In genomic region chr10:70299876-70300275, GRCh38 we compare ENCODE assay signal across 38 cellular contexts. TPM values are rescaled to one million over a fixed set of nuclear protein-coding genes. Genes with fewer than 3 reads are reported as not detected.
"Had no signal": no experiment of that assay in that cellular context is flagged by ENCODE, and none has a peak within 500 bp of the region (broad histone marks: within the 10 kb centered on the region; RNA-seq: fewer than 3 reads in every experiment).

No MANE protein-coding gene starts in this region.

- H3K4me1 Mint-ChIP-seq: activated B cell treated with CpG ODN at 0.5 μM for 24 hours; activated naive CD8-positive, alpha-beta T cell treated with anti-CD3 and anti-CD28 coated beads for 36 hours; activated T-helper 17 cell treated with anti-CD3 and anti-CD28 coated beads, Interleukin-2, amount 50 U/mL, for 72 hours had no signal

- H3K36me3 Mint-ChIP-seq: activated CD4-positive, alpha-beta memory T cell treated with anti-CD3 and anti-CD28 coated beads for 36 hours; activated naive CD4-positive, alpha-beta T cell treated with anti-CD3 and anti-CD28 coated beads, Interleukin-2, amount 50 U/mL, for 72 hours; activated naive CD8-positive, alpha-beta T cell treated with anti-CD3 and anti-CD28 coated beads for 36 hours had no signal

- H3K27ac ChIP-seq: adrenal gland, body of pancreas, brain microvascular endothelial cell, VCaP had no signal

- ATAC-seq: activated CD8-positive, alpha-beta T cell treated with anti-CD3 and anti-CD28 coated beads for 36 hours; activated naive CD4-positive, alpha-beta T cell treated with anti-CD3 and anti-CD28 coated beads, Interleukin-2, amount 50 U/mL, for 72 hours; activated T-cell treated with anti-CD3 and anti-CD28 coated beads, Interleukin-2, amount 50 U/mL, for 4 hours; activated T-cell treated with anti-CD3 and anti-CD28 coated beads, Interleukin-2, amount 50 U/mL, for 72 hours; activated T-helper 17 cell treated with anti-CD3 and anti-CD28 coated beads, Interleukin-2, amount 50 U/mL, for 72 hours; body of pancreas had no signal

- H3K27me3 ChIP-seq: adrenal gland, body of pancreas, brain microvascular endothelial cell, breast epithelium had no signal

- H3K36me3 ChIP-seq: adrenal gland, brain microvascular endothelial cell, breast epithelium had no signal

- DNase-seq: activated B cell treated with CpG ODN at 0.5 μM for 24 hours; activated CD4-positive, alpha-beta memory T cell treated with anti-CD3 and anti-CD28 coated beads for 36 hours; activated CD4-positive, alpha-beta T cell treated with anti-CD3 and anti-CD28 coated beads for 4 hours; activated CD4-positive, alpha-beta T cell treated with anti-CD3 and anti-CD28 coated beads, Interleukin-2, amount 10 ng/mL, durations not matched to agents 24 days and 14 days; activated CD4-positive, alpha-beta T cell treated with anti-CD3 and anti-CD28 coated beads, Interleukin-2, amount 50 U/mL, for 1 hour; activated CD4-positive, alpha-beta T cell treated with anti-CD3 and anti-CD28 coated beads, Interleukin-2, amount 50 U/mL, for 4 hours; activated CD4-positive, CD25-positive, alpha-beta regulatory T cell treated with anti-CD3 and anti-CD28 coated beads, Interleukin-2, amount 50 U/mL, for 72 hours; activated CD8-positive, alpha-beta memory T cell treated with anti-CD3 and anti-CD28 coated beads, Interleukin-2, amount 50 U/mL, for 4 hours; activated CD8-positive, alpha-beta T cell treated with anti-CD3 and anti-CD28 coated beads for 36 hours; activated effector memory CD4-positive, alpha-beta T cell treated with anti-CD3 and anti-CD28 coated beads, Interleukin-2, amount 50 U/mL, for 16 hours; activated gamma-delta T cell treated with Interleukin-2 at 50 U/mL for 16 hours; activated naive CD4-positive, alpha-beta T cell; activated naive CD4-positive, alpha-beta T cell treated with anti-CD3 and anti-CD28 coated beads for 36 hours; activated naive CD4-positive, alpha-beta T cell treated with anti-CD3 and anti-CD28 coated beads, Interleukin-2, amount 50 U/mL, for 16 hours; activated naive CD8-positive, alpha-beta T cell treated with anti-CD3 and anti-CD28 coated beads for 36 hours; activated T-cell treated with anti-CD3 and anti-CD28 coated beads for 4 hours; activated T-cell treated with anti-CD3 and anti-CD28 coated beads, Interleukin-2, amount 50 U/mL, for 1 hour; activated T-cell treated with anti-CD3 and anti-CD28 coated beads, Interleukin-2, amount 50 U/mL, for 4 hours; activated T-cell treated with anti-CD3 and anti-CD28 coated beads, Interleukin-2, amount 50 U/mL, for 72 hours; adrenal gland; amniotic stem cell; aorta; body of pancreas; brain microvascular endothelial cell; central memory CD4-positive, alpha-beta T cell; T-helper 1 cell; T-helper 2 cell; T-helper 9 cell had no signal

- H3K4me3 ChIP-seq: adrenal gland, body of pancreas, breast epithelium had no signal

- H3K4me1 ChIP-seq: breast epithelium had no signal

- H3K9me3 Mint-ChIP-seq: activated B cell treated with CpG ODN at 0.5 μM for 24 hours; activated CD4-positive, alpha-beta memory T cell treated with anti-CD3 and anti-CD28 coated beads for 36 hours; activated CD4-positive, alpha-beta T cell treated with anti-CD3 and anti-CD28 coated beads, Interleukin-2, amount 10 ng/mL, durations not matched to agents 24 days and 14 days; activated CD8-positive, alpha-beta T cell treated with anti-CD3 and anti-CD28 coated beads for 36 hours; activated naive CD4-positive, alpha-beta T cell treated with anti-CD3 and anti-CD28 coated beads for 36 hours; activated naive CD4-positive, alpha-beta T cell treated with anti-CD3 and anti-CD28 coated beads, Interleukin-2, amount 50 U/mL, for 72 hours; activated naive CD8-positive, alpha-beta T cell treated with anti-CD3 and anti-CD28 coated beads for 36 hours; activated T-cell treated with anti-CD3 and anti-CD28 coated beads, Interleukin-2, amount 50 U/mL, for 4 hours; activated T-cell treated with anti-CD3 and anti-CD28 coated beads, Interleukin-2, amount 50 U/mL, for 72 hours; activated T-helper 1 cell treated with anti-CD3 and anti-CD28 coated beads, Interleukin-12 subunit alpha, Interleukin-12 subunit beta, Interleukin-2, Interleukin-4 antibody, amounts not matched to agents 30 ng/mL and 10 ng/mL and 1 ng/mL, durations not matched to agents 14 hours and 24 hours and 36 hours; activated T-helper 17 cell treated with anti-CD3 and anti-CD28 coated beads, Interleukin-2, amount 50 U/mL, for 72 hours; T-helper 1 cell treated with Interleukin-12 subunit alpha and Interleukin-12 subunit beta and Interleukin-4 antibody, amounts not matched to agents 30 μg/mL and 1 μg/mL, for 36 hours; T-helper 2 cell treated with Interferon-gamma antibody and Interleukin-4, amounts not matched to agents 5 μg/mL and 100 μg/mL, for 36 hours had no signal

- H3K9me3 ChIP-seq: adrenal gland, body of pancreas, breast epithelium had no signal

- H3K27ac Mint-ChIP-seq: activated B cell treated with CpG ODN at 0.5 μM for 24 hours; activated CD4-positive, alpha-beta memory T cell treated with anti-CD3 and anti-CD28 coated beads for 36 hours; activated CD4-positive, alpha-beta T cell treated with anti-CD3 and anti-CD28 coated beads, Interleukin-2, amount 10 ng/mL, durations not matched to agents 24 days and 14 days; activated CD8-positive, alpha-beta T cell treated with anti-CD3 and anti-CD28 coated beads for 36 hours; activated naive CD4-positive, alpha-beta T cell treated with anti-CD3 and anti-CD28 coated beads for 36 hours; activated naive CD4-positive, alpha-beta T cell treated with anti-CD3 and anti-CD28 coated beads, Interleukin-2, amount 50 U/mL, for 72 hours; activated naive CD8-positive, alpha-beta T cell treated with anti-CD3 and anti-CD28 coated beads for 36 hours; activated T-cell treated with anti-CD3 and anti-CD28 coated beads, Interleukin-2, amount 50 U/mL, for 72 hours; activated T-helper 1 cell treated with anti-CD3 and anti-CD28 coated beads, Interleukin-12 subunit alpha, Interleukin-12 subunit beta, Interleukin-2, Interleukin-4 antibody, amounts not matched to agents 30 ng/mL and 10 ng/mL and 1 ng/mL, durations not matched to agents 14 hours and 24 hours and 36 hours; activated T-helper 17 cell treated with anti-CD3 and anti-CD28 coated beads, Interleukin-2, amount 50 U/mL, for 72 hours; T-helper 1 cell treated with Interleukin-12 subunit alpha and Interleukin-12 subunit beta and Interleukin-4 antibody, amounts not matched to agents 30 μg/mL and 1 μg/mL, for 36 hours; T-helper 2 cell treated with Interferon-gamma antibody and Interleukin-4, amounts not matched to agents 5 μg/mL and 100 μg/mL, for 36 hours had no signal

- H3K4me3 Mint-ChIP-seq: activated B cell treated with CpG ODN at 0.5 μM for 24 hours; activated CD4-positive, alpha-beta memory T cell treated with anti-CD3 and anti-CD28 coated beads for 36 hours; activated CD4-positive, alpha-beta T cell treated with anti-CD3 and anti-CD28 coated beads, Interleukin-2, amount 10 ng/mL, durations not matched to agents 24 days and 14 days; activated CD8-positive, alpha-beta T cell treated with anti-CD3 and anti-CD28 coated beads for 36 hours; activated naive CD4-positive, alpha-beta T cell treated with anti-CD3 and anti-CD28 coated beads for 36 hours; activated naive CD8-positive, alpha-beta T cell treated with anti-CD3 and anti-CD28 coated beads for 36 hours; activated T-cell treated with anti-CD3 and anti-CD28 coated beads, Interleukin-2, amount 50 U/mL, for 4 hours; activated T-cell treated with anti-CD3 and anti-CD28 coated beads, Interleukin-2, amount 50 U/mL, for 72 hours; activated T-helper 1 cell treated with anti-CD3 and anti-CD28 coated beads, Interleukin-12 subunit alpha, Interleukin-12 subunit beta, Interleukin-2, Interleukin-4 antibody, amounts not matched to agents 30 ng/mL and 10 ng/mL and 1 ng/mL, durations not matched to agents 14 hours and 24 hours and 36 hours; activated T-helper 17 cell treated with anti-CD3 and anti-CD28 coated beads, Interleukin-2, amount 50 U/mL, for 72 hours; T-helper 1 cell treated with Interleukin-12 subunit alpha and Interleukin-12 subunit beta and Interleukin-4 antibody, amounts not matched to agents 30 μg/mL and 1 μg/mL, for 36 hours; T-helper 2 cell treated with Interferon-gamma antibody and Interleukin-4, amounts not matched to agents 5 μg/mL and 100 μg/mL, for 36 hours had no signal

- H3K27me3 Mint-ChIP-seq: activated B cell treated with CpG ODN at 0.5 μM for 24 hours; activated CD4-positive, alpha-beta memory T cell treated with anti-CD3 and anti-CD28 coated beads for 36 hours; activated CD4-positive, alpha-beta T cell treated with anti-CD3 and anti-CD28 coated beads, Interleukin-2, amount 10 ng/mL, durations not matched to agents 24 days and 14 days; activated CD8-positive, alpha-beta T cell treated with anti-CD3 and anti-CD28 coated beads for 36 hours; activated naive CD8-positive, alpha-beta T cell treated with anti-CD3 and anti-CD28 coated beads for 36 hours; activated T-helper 17 cell treated with anti-CD3 and anti-CD28 coated beads, Interleukin-2, amount 50 U/mL, for 72 hours had no signal

RNA-seq across cellular contexts. Expression of gene NPFFR1, which starts 16.1 kb away (rescaled TPM):
- total RNA-seq: activated B cell treated with CpG ODN at 0.5 μM for 24 hours; activated CD4-positive, alpha-beta T cell treated with anti-CD3 and anti-CD28 coated beads, Interleukin-2, amount 10 ng/mL, durations not matched to agents 24 days and 14 days; activated CD8-positive, alpha-beta memory T cell treated with anti-CD3 and anti-CD28 coated beads for 36 hours; activated CD8-positive, alpha-beta T cell treated with anti-CD3 and anti-CD28 coated beads for 36 hours; activated naive CD4-positive, alpha-beta T cell treated with anti-CD3 and anti-CD28 coated beads for 36 hours; activated naive CD4-positive, alpha-beta T cell treated with anti-CD3 and anti-CD28 coated beads, Interleukin-2, amount 50 U/mL, for 72 hours; activated naive CD8-positive, alpha-beta T cell treated with anti-CD3 and anti-CD28 coated beads for 36 hours; activated T-cell treated with anti-CD3 and anti-CD28 coated beads, Interleukin-2, amount 50 U/mL, for 4 hours; activated T-helper 1 cell treated with anti-CD3 and anti-CD28 coated beads, Interleukin-12 subunit alpha, Interleukin-12 subunit beta, Interleukin-2, Interleukin-4 antibody, amounts not matched to agents 30 ng/mL and 10 ng/mL and 1 ng/mL, durations not matched to agents 14 hours and 24 hours and 36 hours; activated T-helper 17 cell treated with anti-CD3 and anti-CD28 coated beads, Interleukin-2, amount 50 U/mL, for 72 hours; astrocyte; body of pancreas; cardiac septum had no signal
